In genomic region chr2:176936410-176936809, GRCh38 we compare ENCODE assay signal across 24 cellular contexts.
"Had no signal": no experiment of that assay in that cellular context is flagged by ENCODE, and none has a peak within 500 bp of the region (broad histone marks: within the 10 kb centered on the region; RNA-seq: fewer than 3 reads in every experiment).

No MANE protein-coding gene starts in this region.

- H3K4me3 ChIP-seq: cardiac muscle cell had no signal

- H3K27me3 ChIP-seq: brain microvascular endothelial cell, cardiac muscle cell had no signal

- H3K36me3 ChIP-seq: brain microvascular endothelial cell, cardiac muscle cell had no signal

- H3K27ac ChIP-seq: brain microvascular endothelial cell, cardiac muscle cell, VCaP had no signal

- DNase-seq: activated CD4-positive, alpha-beta memory T cell treated with anti-CD3 and anti-CD28 coated beads, Interleukin-2, amount 10 ng/mL, durations not matched to agents 7 days and 5 days; activated CD4-positive, alpha-beta T cell treated with anti-CD3 and anti-CD28 coated beads, Interleukin-2, amount 10 ng/mL, durations not matched to agents 7 days and 5 days; activated CD4-positive, CD25-positive, alpha-beta regulatory T cell; activated gamma-delta T cell treated with Interleukin-2 at 50 U/mL for 16 hours; activated naive CD4-positive, alpha-beta T cell treated with anti-CD3 and anti-CD28 coated beads, Interleukin-2, amount 10 ng/mL, durations not matched to agents 7 days and 5 days; activated naive CD8-positive, alpha-beta T cell treated with anti-CD3 and anti-CD28 coated beads for 36 hours; activated T-cell treated with anti-CD3 and anti-CD28 coated beads for 4 hours; activated T-cell treated with anti-CD3 and anti-CD28 coated beads, Interleukin-2, amount 50 U/mL, for 72 hours; brain microvascular endothelial cell; NCI-H1105; NCI-H1436; NCI-H1694 treated with DMSO at 0.1 percent for 48 hours; NCI-H2029 treated with DMSO at 0.1 percent for 48 hours; NCI-H345; NCI-H510A; NCI-H526 treated with DMSO at 0.1 percent for 48 hours; NK-92 treated with Interleukin-12 subunit alpha and Interleukin-12 subunit beta, amount 100 ng/mL, for 24 hours; PC-3; SHP77; T-cell; T-helper 2 cell; T1000 had no signal
